ENCODE assay signal across 8 cellular contexts in genomic region chr1:156705918-156706646, GRCh38. TPM values are rescaled to one million over a fixed set of nuclear protein-coding genes. Genes with fewer than 3 reads are reported as not detected.
DNase-seq lines count a peak whose midpoint lies in the region; ATAC-seq and TF ChIP-seq lines count a peak whose summit lies in the region.

No MANE protein-coding gene starts in this region.

- peaks cover under 1 to 2% of the 10 kb centered on the region in 2 experiments; a peak in 2 of 4 replicates for H3K36me3 ChIP-seq in HCT116 (ENCODE audit: control insufficient read depth in 1 of 2, insufficient read depth in 2 of 2, low read length in 2 of 2)
- no peaks in the 10 kb centered on the region for H3K36me3 ChIP-seq in OCI-LY3 (replicated peaks; ENCODE audit: low read depth, low read length)
- H3K36me3 ChIP-seq in neuronal stem cell (replicated peaks in 1 of 2; ENCODE audit: control insufficient read depth in 2 of 2, insufficient read depth in 2 of 2, low read length in 2 of 2), result peaks cover 0 to 3% of the 10 kb centered on the region in 2 donors
- H3K36me3 ChIP-seq in testis (ENCODE audit: low read depth, missing control alignments), result no peaks in the 10 kb centered on the region

- H3K4me2 ChIP-seq in HCT116 (ENCODE audit: low read length) (peak overlapping the region; percentile 85), OCI-LY3 (ENCODE audit: low read length) (peak overlapping the region; percentile 97), neuronal stem cell (ENCODE audit: insufficient read depth, low read length, poor library complexity, severe bottlenecking) (peak overlapping the region; percentile 93)

- H3K14ac ChIP-seq in neuronal stem cell (ENCODE audit: low read length), result peak overlapping the region; percentile 73

- peak overlapping the region; percentile 61 for H3K23ac ChIP-seq in neuronal stem cell (ENCODE audit: low read depth, low read length, poor library complexity)

- H3K9ac ChIP-seq in HCT116 (ENCODE audit: low read length), result peak overlapping the region; percentile 80
- H3K9ac ChIP-seq in OCI-LY3 (ENCODE audit: low read length), result peak overlapping the region; percentile 65
- H3K9ac ChIP-seq in neuronal stem cell (ENCODE audit: low read depth, low read length, poor library complexity), result peak overlapping the region; percentile 90

- H2BK120ac ChIP-seq in neuronal stem cell (ENCODE audit: low read depth, low read length), result peak overlapping the region; percentile 93

- H2BK15ac ChIP-seq in neuronal stem cell (ENCODE audit: low read length), result peak overlapping the region; percentile 40

- H3K4ac ChIP-seq in neuronal stem cell (ENCODE audit: low read length), result peak overlapping the region; percentile 19

- H3K36me3 Mint-ChIP-seq in activated T-helper 17 cell treated with anti-CD3 and anti-CD28 coated beads, Interleukin-2, amount 50 U/mL, for 72 hours (ENCODE audit: low read depth), result no peaks in the 10 kb centered on the region

- peak; percentile 61 for ATAC-seq in HCT116
- ATAC-seq in activated T-helper 17 cell treated with anti-CD3 and anti-CD28 coated beads, Interleukin-2, amount 50 U/mL, for 72 hours (replicated peaks), result peak; percentile 78
- no peak for ATAC-seq in HG03039 (IDR thresholded peaks at IDR 0.05; ENCODE audit: unreplicated experiment)

- TF ChIP-seq POLR2A in HCT116 (IDR thresholded peaks at IDR 0.05; ENCODE audit: borderline replicate concordance, extremely low read depth, insufficient read depth, insufficient read length) (peak; percentile 24), testis (IDR thresholded peaks at IDR 0.05) (no peak)

- peaks cover 16% of the 10 kb centered on the region for H3K27me3 Mint-ChIP-seq in activated T-helper 17 cell treated with anti-CD3 and anti-CD28 coated beads, Interleukin-2, amount 50 U/mL, for 72 hours

- peaks cover 9% of the 10 kb centered on the region for H3K79me1 ChIP-seq in neuronal stem cell (ENCODE audit: low read depth, low read length)

- H3K9me3 ChIP-seq in HCT116 (ENCODE audit: control insufficient read depth in 1 of 2, insufficient read depth in 1 of 2, low read depth in 1 of 2, low read length in 2 of 2) (no peaks in the 10 kb centered on the region), OCI-LY3 (ENCODE audit: insufficient read depth, low read length) (no peaks in the 10 kb centered on the region), neuronal stem cell (replicated peaks in 1 of 2; ENCODE audit: control insufficient read depth in 2 of 2, insufficient read depth in 1 of 2, low read depth in 1 of 2, low read length in 2 of 2) (no peaks in the 10 kb centered on the region), testis (no peaks in the 10 kb centered on the region)

- no TSS peak for BruUV-seq in HCT116 (replicated peaks; lab: Mats Ljungman, UMichigan)

- POLR2A ChIA-PET in HCT116 (lab: Charles Lee), result interaction anchor here (0.6 to 6.4 kb wide), 16 partner anchors 8 to 205 kb away, joined by 3 to 87 read pairs (median 4); partner anchors contain the start of genes ISG20L2, MEF2D, METTL25B and MRPL24

- H3K4me1 ChIP-seq in HCT116 (ENCODE audit: control insufficient read depth in 1 of 2, insufficient read depth in 2 of 2, low read length in 2 of 2) (peaks cover 72 to 87% of the 10 kb centered on the region in 2 experiments), OCI-LY3 (ENCODE audit: low read length) (peaks cover 10% of the 10 kb centered on the region; the same call in 1 of the 2 replicates), neuronal stem cell (ENCODE audit: control insufficient read depth in 2 of 2, insufficient read depth in 1 of 2, low read depth in 1 of 2, low read length in 2 of 2) (peaks cover 55 to 63% of the 10 kb centered on the region in 2 donors), testis (peaks cover 32% of the 10 kb centered on the region)

- H3K9me3 Mint-ChIP-seq in activated T-helper 17 cell treated with anti-CD3 and anti-CD28 coated beads, Interleukin-2, amount 50 U/mL, for 72 hours, result no peaks in the 10 kb centered on the region

- no peaks in the 10 kb centered on the region for H4K20me1 ChIP-seq in HCT116 (ENCODE audit: insufficient read depth)
- H4K20me1 ChIP-seq in OCI-LY3 (ENCODE audit: insufficient read depth, low read length), result no peaks in the 10 kb centered on the region

- peak overlapping the region; percentile 89 for H3K27ac ChIP-seq in HCT116 (ENCODE audit: low read depth, low read length)
- H3K27ac ChIP-seq in OCI-LY3 (ENCODE audit: low read length), result no peak overlapping the region
- H3K27ac ChIP-seq in neuronal stem cell (replicated peaks; ENCODE audit: low read length), result peak overlapping the region; percentile 92
- H3K27ac ChIP-seq in testis, result peak overlapping the region; percentile 56 to 84

- H3K79me2 ChIP-seq in HCT116 (ENCODE audit: insufficient read depth, low read length) (peaks cover 27% of the 10 kb centered on the region), OCI-LY3 (ENCODE audit: low read length) (no peaks in the 10 kb centered on the region)

- H2BK12ac ChIP-seq in neuronal stem cell (ENCODE audit: low read length), result no peak overlapping the region

- peak overlapping the region; percentile 87 for H2AK5ac ChIP-seq in neuronal stem cell (ENCODE audit: low read depth, low read length)

- H3K27ac Mint-ChIP-seq in activated T-helper 17 cell treated with anti-CD3 and anti-CD28 coated beads, Interleukin-2, amount 50 U/mL, for 72 hours, result peak overlapping the region; percentile 89

- peak overlapping the region; percentile 62 to 63 for H3K4me3 ChIP-seq in HCT116 (replicated peaks in 1 of 2; ENCODE audit: low read depth in 1 of 2, low read length in 2 of 2)
- H3K4me3 ChIP-seq in OCI-LY3 (ENCODE audit: low read length), result peak overlapping the region; percentile 83
- peak overlapping the region; percentile 43 for H3K4me3 ChIP-seq in fibroblast of mammary gland (ENCODE audit: control insufficient read depth, low read depth, low read length)
- H3K4me3 ChIP-seq in neuronal stem cell (ENCODE audit: low read length in 2 of 2), result peak overlapping the region; percentile 63 to 75
- peak overlapping the region; percentile 34 to 58 for H3K4me3 ChIP-seq in testis

- H2AFZ ChIP-seq in HCT116 (ENCODE audit: low read depth, low read length, poor library complexity, severe bottlenecking) (no peak overlapping the region), OCI-LY3 (ENCODE audit: low read depth, low read length) (peak overlapping the region; percentile 95), neuronal stem cell (ENCODE audit: low read length) (peak overlapping the region; percentile 91)

- H3K4me1 Mint-ChIP-seq in activated T-helper 17 cell treated with anti-CD3 and anti-CD28 coated beads, Interleukin-2, amount 50 U/mL, for 72 hours, result peaks cover 11% of the 10 kb centered on the region

- H3K9me2 ChIP-seq in HCT116 (ENCODE audit: insufficient read depth), result no peaks in the 10 kb centered on the region

- peak overlapping the region; percentile 98 for H4K91ac ChIP-seq in neuronal stem cell (ENCODE audit: low read depth, low read length, poor library complexity)

- peak overlapping the region; percentile 85 for H3K4me3 Mint-ChIP-seq in activated T-helper 17 cell treated with anti-CD3 and anti-CD28 coated beads, Interleukin-2, amount 50 U/mL, for 72 hours

- CTCF ChIA-PET in HCT116 (lab: Charles Lee), result interaction anchor here (0.8 to 14.7 kb wide), 19 partner anchors 9 to 222 kb away, joined by 3 to 310 read pairs (median 5); partner anchors contain the start of genes ISG20L2, METTL25B, NES and NTRK1

- no peak overlapping the region for H4K8ac ChIP-seq in neuronal stem cell (ENCODE audit: low read depth, low read length)

- no peak for TF ChIP-seq RAD21 in HCT116 (IDR thresholded peaks at IDR 0.05; ENCODE audit: low read depth)

- H2BK5ac ChIP-seq in neuronal stem cell (ENCODE audit: low read length), result peak overlapping the region; percentile 90

- DNase-seq in AG08396 (ENCODE audit: low spot score) (peak; percentile 80), HCT116 (ENCODE audit: low read depth, low spot score) (no peak), fibroblast of mammary gland (ENCODE audit: low read depth) (peak; percentile 67), neuronal stem cell (ENCODE audit: low spot score) (peak; percentile 95), testis (peak; percentile 81)

- H3K27me3 ChIP-seq in HCT116 (ENCODE audit: insufficient read depth, low read length) (no peaks in the 10 kb centered on the region), OCI-LY3 (ENCODE audit: low read depth, low read length) (peaks cover 21% of the 10 kb centered on the region), neuronal stem cell (ENCODE audit: control insufficient read depth in 3 of 3, insufficient read depth in 3 of 3, low read depth in 1 of 3, low read length in 3 of 3) (no peaks in the 10 kb centered on the region), testis (no peaks in the 10 kb centered on the region)

- WGBS in neuronal stem cell (ENCODE audit: extremely low coverage in 2 of 2, insufficient read length in 2 of 2, insufficient replicate concordance in 1 of 2), 2 donors, result no CpG with 5 or more reads among the region's 45 CpGs
- 0 to 1% methylated on average over 18 to 45 of the region's 45 CpGs for WGBS in testis, 2 donors

- peak in 2 of 3 experiments; percentile 80 to 92; a peak in 4 of 6 replicates for TF ChIP-seq CTCF in HCT116 (IDR thresholded peaks at IDR 0.05 in 2 of 3, conservative IDR thresholded peaks at IDR 0.05 in 1 of 3; ENCODE audit: borderline replicate concordance in 1 of 3, insufficient read depth in 1 of 3, low read depth in 2 of 3, low read length in 2 of 3)
- peak; percentile 99 for TF ChIP-seq CTCF in OCI-LY3 (IDR thresholded peaks at IDR 0.05; ENCODE audit: low read depth, low read length)
- peak; percentile 58 for TF ChIP-seq CTCF in fibroblast of mammary gland (conservative IDR thresholded peaks at IDR 0.05; ENCODE audit: control insufficient read depth, insufficient read depth, low read depth, low read length)
- peak; percentile 55 to 84 (median 64) for TF ChIP-seq CTCF in testis (IDR thresholded peaks at IDR 0.05)

- intact Hi-C loops in HCT116 (cut with micrococcal nuclease) (loop anchor here (1.0 kb wide), 2 partner anchors 17 to 46 kb away; no protein-coding TSS in a partner anchor), testis (cut with DNase I; ENCODE audit: low total_unique reads) (no loop called here)

- RAD21 ChIA-PET in HCT116 (lab: Charles Lee; ENCODE audit: low non-redundant PET in 1 of 2, low total read pairs in 2 of 2, uncharacterized antibody in 2 of 2, unreplicated experiment in 2 of 2), result interaction anchor here (0.7 to 3.5 kb wide), 7 partner anchors 13 to 29 kb away, joined by 3 to 45 read pairs (median 13); no protein-coding TSS in a partner anchor

- peak overlapping the region; percentile 99 for H3K18ac ChIP-seq in neuronal stem cell (ENCODE audit: low read length)

RNA-seq across cellular contexts. Expression of gene CRABP2, which starts 0.7 kb away (rescaled TPM):
- total RNA-seq in HCT116 (2021; ENCODE audit: unreplicated experiment), result 209 TPM
- 360 and 403 TPM in 2 replicates for polyA plus RNA-seq in HCT116 (2012)
- total RNA-seq in activated T-helper 17 cell treated with anti-CD3 and anti-CD28 coated beads, Interleukin-2, amount 50 U/mL, for 72 hours, result 1 to 10 TPM; 2.2 to 4.4 TPM
- 479 TPM for polyA plus RNA-seq in neuronal stem cell (2013, experiment 1 of 2)
- 474 TPM for polyA plus RNA-seq in neuronal stem cell (2013, experiment 2 of 2)
- total RNA-seq in testis, result 1 to 10 TPM; 2.1 to 6.8 TPM
- 21.0 TPM for polyA plus RNA-seq in testis (ENCODE audit: insufficient read depth, low read depth, low replicate concordance)

RNA-seq across cellular contexts. Expression of gene METTL25B, which starts 22.2 kb away (rescaled TPM):
- total RNA-seq in HCT116 (2021; ENCODE audit: unreplicated experiment) (36.5 TPM), testis (10 to 100 TPM; 34.1 to 69.0 TPM)
- polyA plus RNA-seq in HCT116 (2012), result 32.6 and 39.7 TPM in 2 replicates
- total RNA-seq in activated T-helper 17 cell treated with anti-CD3 and anti-CD28 coated beads, Interleukin-2, amount 50 U/mL, for 72 hours, result 10 to 100 TPM; 29.0 to 51.6 TPM
- 48.9 TPM for polyA plus RNA-seq in neuronal stem cell (2013, experiment 1 of 2)
- polyA plus RNA-seq in neuronal stem cell (2013, experiment 2 of 2), result 45.3 TPM
- polyA plus RNA-seq in testis (ENCODE audit: insufficient read depth, low read depth, low replicate concordance), result 50.5 TPM

RNA-seq across cellular contexts. Expression of gene ISG20L2, which starts 22.5 kb away (rescaled TPM):
- 41.7 TPM for total RNA-seq in HCT116 (2021; ENCODE audit: unreplicated experiment)
- 19.9 and 23.3 TPM in 2 replicates for polyA plus RNA-seq in HCT116 (2012)
- 10 to 100 TPM; 38.8 to 74.9 TPM for total RNA-seq in activated T-helper 17 cell treated with anti-CD3 and anti-CD28 coated beads, Interleukin-2, amount 50 U/mL, for 72 hours
- 32.9 TPM for polyA plus RNA-seq in neuronal stem cell (2013, experiment 1 of 2)
- 33.3 TPM for polyA plus RNA-seq in neuronal stem cell (2013, experiment 2 of 2)
- total RNA-seq in testis, result 100 to 1,000 TPM in 1 of 2 donors, 10 to 100 TPM in 1; 60.9 to 150 TPM
- 223 TPM for polyA plus RNA-seq in testis (ENCODE audit: insufficient read depth, low read depth, low replicate concordance)

RNA-seq across cellular contexts. Expression of gene NES, which starts 28.9 kb away (rescaled TPM):
- total RNA-seq in HCT116 (2021; ENCODE audit: unreplicated experiment), result 8.4 TPM
- polyA plus RNA-seq in HCT116 (2012), result 3.6 and 5.2 TPM in 2 replicates
- total RNA-seq in activated T-helper 17 cell treated with anti-CD3 and anti-CD28 coated beads, Interleukin-2, amount 50 U/mL, for 72 hours, result under 1 TPM in 1 of 2 donors, not detected in 1; 0.05 TPM
- polyA plus RNA-seq in neuronal stem cell (2013, experiment 1 of 2), result 150 TPM
- polyA plus RNA-seq in neuronal stem cell (2013, experiment 2 of 2), result 143 TPM
- 10 to 100 TPM; 17.6 to 27.7 TPM for total RNA-seq in testis
- polyA plus RNA-seq in testis (ENCODE audit: insufficient read depth, low read depth, low replicate concordance), result 20.7 TPM

RNA-seq across cellular contexts. Expression of gene MRPL24, which starts 34.8 kb away (rescaled TPM):
- total RNA-seq in HCT116 (2021; ENCODE audit: unreplicated experiment) (111 TPM), testis (10 to 100 TPM; 36.6 to 51.7 TPM)
- 106 and 142 TPM in 2 replicates for polyA plus RNA-seq in HCT116 (2012)
- 10 to 100 TPM; 58.8 to 67.0 TPM for total RNA-seq in activated T-helper 17 cell treated with anti-CD3 and anti-CD28 coated beads, Interleukin-2, amount 50 U/mL, for 72 hours
- polyA plus RNA-seq in neuronal stem cell (2013, experiment 1 of 2), result 31.9 TPM
- 30.3 TPM for polyA plus RNA-seq in neuronal stem cell (2013, experiment 2 of 2)
- 101 TPM for polyA plus RNA-seq in testis (ENCODE audit: insufficient read depth, low read depth, low replicate concordance)

Comparison
In these comparisons a context has a peak if more than half of its experiments do, and no peak if none do; other contexts are left out.
1. RNA of gene CRABP2, which starts 0.7 kb away (total RNA-seq): 209 TPM in HCT116 (single experiment); 2.1 to 6.8 TPM in testis and 2.2 to 4.4 TPM in activated T-helper 17 cell treated with anti-CD3 and anti-CD28 coated beads, Interleukin-2, amount 50 U/mL, for 72 hours; every median in the first group is over 10 times any median in the second.
2. Peak in every context shown above with its lines, with median percentiles within 50 percentile points of each other: H3K4me2 ChIP-seq, H3K4me3 ChIP-seq, H3K9ac ChIP-seq and CTCF ChIP-seq.